Comparison of ENCODE assay signal across 10 cellular contexts in genomic region chr16:84532855-84533486, GRCh38. TPM values are rescaled to one million over a fixed set of nuclear protein-coding genes. Genes with fewer than 3 reads are reported as not detected.
A peak's percentile ranks its signal among the peaks of the same experiment; 100 is the strongest.
DNase-seq lines count a peak whose midpoint lies in the region; ATAC-seq and TF ChIP-seq lines count a peak whose summit lies in the region.
"Had no signal": no experiment of that assay in that cellular context is flagged by ENCODE, and none has a peak within 500 bp of the region (broad histone marks: within the 10 kb centered on the region; RNA-seq: fewer than 3 reads in every experiment).

No MANE protein-coding gene starts in this region.

- intact Hi-C loops in ascending aorta (cut with DNase I), result loop anchor here (1.0 to 5.0 kb wide), 3 partner anchors 49 to 85 kb away; partner anchors contain the start of gene COTL1

- no peak overlapping the region for H2BK12ac ChIP-seq in H9 (ENCODE audit: insufficient read length, low read depth, low read length)

- H3K23ac ChIP-seq in H9 (ENCODE audit: insufficient read length, low read depth, low read length), result no peak overlapping the region

- H3K79me2 ChIP-seq in H9 (ENCODE audit: insufficient read depth, low read length), result no peaks in the 10 kb centered on the region

- no peak overlapping the region for H3T11ph ChIP-seq in H9 (ENCODE audit: low read length)

- peaks cover 3 to 17% (median 13%) of the 10 kb centered on the region in 3 experiments for H3K36me3 Mint-ChIP-seq in H9 (ENCODE audit: insufficient read depth in 1 of 3, low read depth in 3 of 3)
- H3K36me3 Mint-ChIP-seq in natural killer cell treated with Interleukin-12 subunit alpha and Interleukin-12 subunit beta and Interleukin-15 and Interleukin-18, amount 100 ng/mL, for 72 hours, result peaks cover 9% of the 10 kb centered on the region

- H4K8ac ChIP-seq in H9 (replicated peaks; ENCODE audit: insufficient read length, low read depth, low read length), result no peak overlapping the region

- H3K9ac ChIP-seq in H9 (ENCODE audit: extremely low read depth, insufficient read length, low read length), result no peak overlapping the region
- H3K9ac ChIP-seq in skeletal muscle satellite cell (ENCODE audit: low read depth, low read length), result peak overlapping the region; percentile 68

- no peak overlapping the region for H3K27ac ChIP-seq in H9 (ENCODE audit: insufficient read length, low read depth, low read length)
- peak overlapping the region; percentile 58 to 80 for H3K27ac ChIP-seq in ascending aorta
- peak overlapping the region; percentile 35 to 71 for H3K27ac ChIP-seq in right atrium auricular region

- peaks cover 7% of the 10 kb centered on the region for H3K27me3 Mint-ChIP-seq in H9 (ENCODE audit: low read depth)
- peaks cover 19 to 23% of the 10 kb centered on the region in 2 donors for H3K27me3 Mint-ChIP-seq in natural killer cell treated with Interleukin-12 subunit alpha and Interleukin-12 subunit beta and Interleukin-15 and Interleukin-18, amount 100 ng/mL, for 72 hours
- H3K27me3 Mint-ChIP-seq: activated T-cell treated with anti-CD3 and anti-CD28 coated beads, Interleukin-2, amount 50 U/mL, for 24 hours had no signal

- H3K4ac ChIP-seq in H9 (ENCODE audit: low read depth, low read length), result no peak overlapping the region

- H3K4me2 ChIP-seq in H9 (ENCODE audit: insufficient read depth, insufficient read length, low read length), result no peak overlapping the region
- H3K4me2 ChIP-seq in skeletal muscle satellite cell (ENCODE audit: low read length), result peak overlapping the region; percentile 43

- no peak overlapping the region for H2BK5ac ChIP-seq in H9 (ENCODE audit: insufficient read length, low read length)

- H3K36me3 ChIP-seq in ascending aorta, result no peaks in the 10 kb centered on the region
- H3K36me3 ChIP-seq in right atrium auricular region, result no peaks in the 10 kb centered on the region
- no peaks in the 10 kb centered on the region for H3K36me3 ChIP-seq in skeletal muscle satellite cell (ENCODE audit: insufficient read depth, low read length)

- no peak overlapping the region for H4K91ac ChIP-seq in H9 (ENCODE audit: insufficient read length, low read depth, low read length)

- WGBS in H9 (ENCODE audit: extremely low coverage, insufficient read length, low lambda C conversion rate), result no CpG with 5 or more reads among the region's 11 CpGs

- H2BK20ac ChIP-seq in H9 (ENCODE audit: low read depth, low read length, poor library complexity, severe bottlenecking), result no peak overlapping the region

- H3K9me3 Mint-ChIP-seq in H9, result peaks cover 10 to 15% of the 10 kb centered on the region in 2 experiments; a peak in 3 of 5 replicates
- H3K9me3 Mint-ChIP-seq in natural killer cell treated with Interleukin-12 subunit alpha and Interleukin-12 subunit beta and Interleukin-15 and Interleukin-18, amount 100 ng/mL, for 72 hours, result peaks cover 5% of the 10 kb centered on the region

- H3K27ac Mint-ChIP-seq in H9, result peak overlapping the region in 2 of 3 experiments; percentile 87 to 90; a peak in 2 of 7 replicates
- H3K27ac Mint-ChIP-seq in natural killer cell treated with Interleukin-12 subunit alpha and Interleukin-12 subunit beta and Interleukin-15 and Interleukin-18, amount 100 ng/mL, for 72 hours, result no peak overlapping the region
- H3K27ac Mint-ChIP-seq: activated T-cell treated with anti-CD3 and anti-CD28 coated beads, Interleukin-2, amount 50 U/mL, for 24 hours had no signal

- H3K56ac ChIP-seq in H9 (ENCODE audit: insufficient read length, low read depth, low read length), result no peak overlapping the region

- peak overlapping the region; percentile 46; the same call in 1 of the 2 replicates for H3K14ac ChIP-seq in H9 (ENCODE audit: insufficient read depth, low read length)

- H3K9me3 ChIP-seq in H9 (ENCODE audit: control insufficient read depth, low read depth, low read length) (no peaks in the 10 kb centered on the region), ascending aorta (no peaks in the 10 kb centered on the region), right atrium auricular region (no peaks in the 10 kb centered on the region), skeletal muscle satellite cell (replicated peaks; ENCODE audit: low read length) (peaks cover 6% of the 10 kb centered on the region)
- H3K9me3 ChIP-seq: mucosa of descending colon had no signal

- peak overlapping the region; percentile 27 for H3K18ac ChIP-seq in H9 (ENCODE audit: insufficient read length, low read depth, low read length)

- H4K5ac ChIP-seq in H9 (ENCODE audit: insufficient read length, low read depth, low read length), result no peak overlapping the region

- no peak overlapping the region for H2BK15ac ChIP-seq in H9 (ENCODE audit: low read depth, low read length)

- H3K4me3 ChIP-seq in ascending aorta, result no peak overlapping the region
- no peak overlapping the region for H3K4me3 ChIP-seq in right atrium auricular region
- H3K4me3 ChIP-seq in skeletal muscle satellite cell (ENCODE audit: low read length), result no peak overlapping the region
- H3K4me3 ChIP-seq: mucosa of descending colon had no signal

- peaks cover 39 to 49% of the 10 kb centered on the region in 2 experiments for H3K4me1 Mint-ChIP-seq in H9
- no peaks in the 10 kb centered on the region for H3K4me1 Mint-ChIP-seq in natural killer cell treated with Interleukin-12 subunit alpha and Interleukin-12 subunit beta and Interleukin-15 and Interleukin-18, amount 100 ng/mL, for 72 hours (ENCODE audit: low read depth in 2 of 2)

- no peak overlapping the region for H2BK120ac ChIP-seq in H9 (ENCODE audit: low read depth, low read length, poor library complexity, severe bottlenecking)

- no peak for ATAC-seq in GM18870 (IDR thresholded peaks at IDR 0.05; ENCODE audit: unreplicated experiment)
- no peak for ATAC-seq in natural killer cell treated with Interleukin-12 subunit alpha and Interleukin-12 subunit beta and Interleukin-15 and Interleukin-18, amount 100 ng/mL, for 72 hours

- no peaks in the 10 kb centered on the region for H4K20me1 ChIP-seq in H9 (ENCODE audit: control insufficient read depth, insufficient read depth, insufficient read length)

- H3K79me1 ChIP-seq in H9 (ENCODE audit: insufficient read depth, low read depth, low read length, poor library complexity, severe bottlenecking), result no peaks in the 10 kb centered on the region

- H3K23me2 ChIP-seq in H9 (ENCODE audit: insufficient read length, low read depth, low read length, poor library complexity, severe bottlenecking), result no peaks in the 10 kb centered on the region

- no peak overlapping the region for H2AFZ ChIP-seq in H9 (ENCODE audit: low read length)

- H3K27me3 ChIP-seq in H9 (ENCODE audit: insufficient read depth, low read length) (no peaks in the 10 kb centered on the region), ascending aorta (no peaks in the 10 kb centered on the region), right atrium auricular region (no peaks in the 10 kb centered on the region), skeletal muscle satellite cell (ENCODE audit: control insufficient read depth, insufficient read depth, low read length) (no peaks in the 10 kb centered on the region)

- TF ChIP-seq CTCF in H9 (conservative IDR thresholded peaks at IDR 0.05) (no peak), ascending aorta (IDR thresholded peaks at IDR 0.05) (no peak), right atrium auricular region (IDR thresholded peaks at IDR 0.05) (no peak)

- no peak for DNase-seq in H9
- DNase-seq in ascending aorta (ENCODE audit: low spot score in 2 of 2), result no peak
- no peak for DNase-seq in right atrium auricular region (ENCODE audit: low spot score)
- no peak for DNase-seq in C1 segment of cervical spinal cord (lab: John Stamatoyannopoulos, UW)
- no peak for DNase-seq in NCI-H2227 (lab: John Stamatoyannopoulos, UW; ENCODE audit: unreplicated experiment)
- DNase-seq in natural killer cell treated with Interleukin-12 subunit alpha and Interleukin-12 subunit beta and Interleukin-15 and Interleukin-18, amount 100 ng/mL, for 72 hours (ENCODE audit: low spot score), result no peak
- DNase-seq: activated T-cell treated with anti-CD3 and anti-CD28 coated beads, Interleukin-2, amount 50 U/mL, for 24 hours had no signal

- no peak overlapping the region for H3K4me3 Mint-ChIP-seq in H9
- no peak overlapping the region for H3K4me3 Mint-ChIP-seq in natural killer cell treated with Interleukin-12 subunit alpha and Interleukin-12 subunit beta and Interleukin-15 and Interleukin-18, amount 100 ng/mL, for 72 hours
- H3K4me3 Mint-ChIP-seq: activated T-cell treated with anti-CD3 and anti-CD28 coated beads, Interleukin-2, amount 50 U/mL, for 24 hours had no signal

- no peak overlapping the region for H2AK5ac ChIP-seq in H9 (ENCODE audit: insufficient read length, low read length)

- peaks cover 17% of the 10 kb centered on the region for H3K4me1 ChIP-seq in H9 (ENCODE audit: insufficient read depth, low read length)
- H3K4me1 ChIP-seq in ascending aorta, result peaks cover 19% of the 10 kb centered on the region in 2 donors
- H3K4me1 ChIP-seq in right atrium auricular region, result peaks cover 0 to 34% of the 10 kb centered on the region in 2 donors
- H3K4me1 ChIP-seq in skeletal muscle satellite cell (ENCODE audit: control insufficient read depth, insufficient read depth, low read length), result peaks cover 29% of the 10 kb centered on the region

RNA-seq across cellular contexts. Expression of gene MEAK7, which starts 28.5 kb away (rescaled TPM):
- 17.9 and 21.5 TPM in 2 replicates for total RNA-seq in H9 (2021)
- total RNA-seq in ascending aorta, result 5.4 TPM
- total RNA-seq in right atrium auricular region, result 1 to 10 TPM; 5.3 to 6.9 TPM
- total RNA-seq in skeletal muscle satellite cell (2012; rRNA removed), result 27.3 and 40.1 TPM in 2 replicates
- total RNA-seq in natural killer cell treated with Interleukin-12 subunit alpha and Interleukin-12 subunit beta and Interleukin-15 and Interleukin-18, amount 100 ng/mL, for 72 hours, result 10 to 100 TPM in 1 of 2 donors, 1 to 10 TPM in 1; 9.4 to 10.0 TPM

Comparison
In these comparisons a context has a peak if more than half of its experiments do, and no peak if none do; other contexts are left out.
1. H3K27ac Mint-ChIP-seq: peak in H9 (2 of 3); none in natural killer cell treated with Interleukin-12 subunit alpha and Interleukin-12 subunit beta and Interleukin-15 and Interleukin-18, amount 100 ng/mL, for 72 hours (0 of 2).